Comparison of ENCODE assay signal across 9 cellular contexts in genomic region chr16:74309789-74310781, GRCh38. TPM values are rescaled to one million over a fixed set of nuclear protein-coding genes. Genes with fewer than 3 reads are reported as not detected.
DNase-seq lines count a peak whose midpoint lies in the region; ATAC-seq, FAIRE-seq and TF ChIP-seq lines count a peak whose summit lies in the region.
"Had no signal": no experiment of that assay in that cellular context is flagged by ENCODE, and none has a peak within 500 bp of the region (broad histone marks: within the 10 kb centered on the region; RNA-seq: fewer than 3 reads in every experiment).

No MANE protein-coding gene starts in this region.

- H3K27me3 ChIP-seq in K562 (ENCODE audit: control insufficient read depth in 2 of 2, insufficient read depth in 2 of 2, low read length in 2 of 2) (no peaks in the 10 kb centered on the region), transverse colon (no peaks in the 10 kb centered on the region)

- no peaks in the 10 kb centered on the region for H3K4me1 ChIP-seq in K562 (replicated peaks in 1 of 2; ENCODE audit: control insufficient read depth in 2 of 2, insufficient read depth in 2 of 2, low read length in 2 of 2)
- H3K4me1 ChIP-seq in kidney (ENCODE audit: control insufficient read depth in 1 of 2, insufficient read depth in 1 of 2, low read depth in 1 of 2, low read length in 2 of 2): no peaks in the 10 kb centered on the region
- H3K4me1 ChIP-seq in transverse colon: no peaks in the 10 kb centered on the region

- H3K9me3 ChIP-seq in K562 (replicated peaks; ENCODE audit: control insufficient read depth, insufficient read depth, low read depth, low read length) (no peaks in the 10 kb centered on the region), kidney (ENCODE audit: control insufficient read depth in 1 of 2, low read length in 2 of 2) (no peaks in the 10 kb centered on the region), transverse colon (no peaks in the 10 kb centered on the region)

- DNase-seq in COLO668 (lab: John Stamatoyannopoulos, UW; ENCODE audit: unreplicated experiment) (peak; percentile 16), GM19239 (ENCODE audit: insufficient read length, low spot score) (no peak), NCI-H2227 treated with DMSO at 0.1 percent for 48 hours (lab: John Stamatoyannopoulos, UW) (peak; percentile 27), K562 (ENCODE audit: extremely low read depth in 1 of 4, low spot score in 3 of 4) (peak; percentile 41 to 59 (median 48)), kidney (no peak), transverse colon (no peak)
- no peak for DNase-seq in activated T-cell treated with anti-CD3 and anti-CD28 coated beads, Interleukin-2, amount 50 U/mL, for 1 hour
- DNase-seq in activated CD8-positive, alpha-beta memory T cell treated with anti-CD3 and anti-CD28 coated beads, Interleukin-2, amount 50 U/mL, for 48 hours: no peak

- ATAC-seq in K562: peak; percentile 74
- ATAC-seq: naive thymus-derived CD8-positive, alpha-beta T cell had no signal

- intact Hi-C loops in K562 (cut with micrococcal nuclease) (loop anchor here (5.0 to 10.0 kb wide), 2 partner anchors 125 to 312 kb away; no protein-coding TSS in a partner anchor), kidney (cut with DNase I) (no loop called here), transverse colon (cut with DNase I; ENCODE audit: low total_unique reads) (no loop called here)

- H3K27ac ChIP-seq in K562 (ENCODE audit: extremely low read depth, low read depth, low read length): no peak overlapping the region
- no peak overlapping the region for H3K27ac ChIP-seq in kidney (ENCODE audit: low read depth in 2 of 2, low read length in 2 of 2)
- no peak overlapping the region for H3K27ac ChIP-seq in transverse colon

- no peak for TF ChIP-seq EP300 in K562 (IDR thresholded peaks at IDR 0.05; ENCODE audit: low read length)
- TF ChIP-seq EP300 in transverse colon (IDR thresholded peaks at IDR 0.05; ENCODE audit: low read depth): no peak

- in situ Hi-C loops in K562 (cut with MboI): loop anchor here (10.0 kb wide), 1 partner anchor 325 kb away; no protein-coding TSS in a partner anchor
- in situ Hi-C loops in transverse colon (cut with MboI; ENCODE audit: low pct_ligation_motif_present in 1 of 4, low pct_unique_long_range_greater_than_20kb in 1 of 4, low sequenced_read_pairs in 3 of 4): loop anchor here in 2 of 4 donors (10.0 to 25.0 kb wide), 3 partner anchors 125 to 327 kb away; partner anchors contain the start of gene GLG1 (in 1 of the 2)

- peak; percentile 71 to 87 for TF ChIP-seq RAD21 in K562 (CRISPR knock-in tag; conservative IDR thresholded peaks at IDR 0.05 in 1 of 2, IDR thresholded peaks at IDR 0.05 in 1 of 2)

- H3K36me3 ChIP-seq in K562 (ENCODE audit: control insufficient read depth, insufficient read depth, low read length) (peaks cover 28% of the 10 kb centered on the region), kidney (ENCODE audit: control insufficient read depth in 1 of 2, insufficient read depth in 2 of 2, low read length in 2 of 2) (peaks cover 18 to 26% of the 10 kb centered on the region in 2 donors), transverse colon (peaks cover 0 to 22% (median 9%) of the 10 kb centered on the region in 4 donors)

- H3K4me2 ChIP-seq in K562 (ENCODE audit: insufficient read depth, low read length): no peak overlapping the region

- TF ChIP-seq CTCF in K562 (IDR thresholded peaks at IDR 0.05 in 2 of 3, conservative IDR thresholded peaks at IDR 0.05 in 1 of 3; ENCODE audit: insufficient read depth in 2 of 3, low read depth in 1 of 3, low read length in 3 of 3) (peak; percentile 65 to 87 (median 74)), kidney (IDR thresholded peaks at IDR 0.05; ENCODE audit: borderline replicate concordance, extremely low read depth, insufficient read depth) (peak; percentile 74), transverse colon (IDR thresholded peaks at IDR 0.05) (peak; percentile 61 to 71 (median 65))

- BruUV-seq in K562 (replicated peaks; lab: Mats Ljungman, UMichigan): no TSS peak

- no peaks in the 10 kb centered on the region for H3K9me1 ChIP-seq in K562 (ENCODE audit: control insufficient read depth, insufficient read depth, low read length)

- CTCF ChIA-PET in K562 (lab: Yijun Ruan, JAX; ENCODE audit: low intra/inter-chr PET ratio): interaction anchor here (0.7 to 1.5 kb wide), 5 partner anchors 120 to 553 kb away, joined by 3 to 9 read pairs (median 4); no protein-coding TSS in a partner anchor

- no peak overlapping the region for H2AFZ ChIP-seq in K562 (ENCODE audit: low read depth, low read length)

- H3K9ac ChIP-seq in K562 (ENCODE audit: insufficient read depth in 1 of 2, low read depth in 2 of 2, low read length in 2 of 2) (no peak overlapping the region), kidney (ENCODE audit: low read length in 2 of 2) (no peak overlapping the region)

- WGBS in K562 (ENCODE audit: insufficient coverage, low coverage, missing lambda C conversion rate): 55% methylated on average over 15 of the region's 15 CpGs
- WGBS in transverse colon (ENCODE audit: low coverage in 1 of 2), 2 donors: 65 to 68% methylated on average over 10 to 15 of the region's 15 CpGs

- no peak for TF ChIP-seq POLR2A in K562 (conservative IDR thresholded peaks at IDR 0.05)
- TF ChIP-seq POLR2A in transverse colon (IDR thresholded peaks at IDR 0.05): no peak

- 0 out of 2 replicates have a peak, but pooled peaks cover 6% of the 10 kb centered on the region for H4K20me1 ChIP-seq in K562 (replicated peaks; ENCODE audit: control insufficient read depth, insufficient read depth, low read length)

- H3K79me2 ChIP-seq in K562 (ENCODE audit: control insufficient read depth, insufficient read depth, low read length): no peaks in the 10 kb centered on the region

- FAIRE-seq in GM19239 (lab: Jason Lieb, UNC) (peak; percentile 75), K562 (lab: Jason Lieb, UNC) (peak; percentile 94), kidney (lab: Jason Lieb, UNC) (no peak)

- H3K4me3 ChIP-seq in K562: no peak overlapping the region
- H3K4me3 ChIP-seq in kidney (ENCODE audit: low read length in 2 of 2): no peak overlapping the region
- no peak overlapping the region for H3K4me3 ChIP-seq in transverse colon

- POLR2A ChIA-PET in K562 (lab: Yijun Ruan, JAX): interaction anchor here (0.7 to 2.2 kb wide), 3 partner anchors 9 to 55 kb away, joined by 3 to 8 read pairs (median 3); no protein-coding TSS in a partner anchor

TF ChIP-seq in K562, 482 proteins besides CTCF, POLR2A, EP300 and RAD21 (continues in another document):
- no peak for TF ChIP-seq FOXK1 (CRISPR knock-in tag; IDR thresholded peaks at IDR 0.05; ENCODE audit: borderline replicate concordance)
- TF ChIP-seq STAT5B (CRISPR knock-in tag; IDR thresholded peaks at IDR 0.05): no peak
- no peak for TF ChIP-seq ZBTB7A (IDR thresholded peaks at IDR 0.05; ENCODE audit: borderline replicate concordance, control insufficient read depth, low read depth, low read length)
- TF ChIP-seq PYGO2 (tag; IDR thresholded peaks at IDR 0.05): no peak
- no peak for TF ChIP-seq ERF (CRISPR knock-in tag; IDR thresholded peaks at IDR 0.05)
- TF ChIP-seq CBX5 (IDR thresholded peaks at IDR 0.05; ENCODE audit: borderline replicate concordance, low read depth): no peak
- TF ChIP-seq ZBTB34 (CRISPR knock-in tag; IDR thresholded peaks at IDR 0.05): no peak
- TF ChIP-seq HOXB6 (CRISPR knock-in tag; IDR thresholded peaks at IDR 0.05; ENCODE audit: borderline replicate concordance): no peak
- peak; percentile 56 for TF ChIP-seq DEAF1 (CRISPR knock-in tag; IDR thresholded peaks at IDR 0.05)

RNA-seq across cellular contexts. Expression of gene PSMD7, which starts 13.5 kb away (rescaled TPM):
- 56.8 and 81.4 TPM in 2 replicates for total RNA-seq in K562 (2011; cell fraction: chromatin; rRNA removed; ENCODE audit: low replicate concordance)
- total RNA-seq in K562 (2011; cell fraction: nucleolus; rRNA removed): 55.3 and 57.0 TPM in 2 replicates
- total RNA-seq in K562 (2011; cell fraction: nucleoplasm; rRNA removed): 67.5 and 79.8 TPM in 2 replicates
- total RNA-seq in K562 (2014; rRNA removed) (114 and 115 TPM in 2 replicates), K562 (2014; rRNA removed; fragmentation: Illumina TruSeq; extraction: Trizol) (144 and 152 TPM in 2 replicates), K562 (2015; rRNA removed; fragmentation: Illumina TruSeq; extraction: Trizol) (160 TPM in 2 replicates), K562 (2021) (148 and 156 TPM in 2 replicates), kidney (60.7 TPM), transverse colon (100 to 1,000 TPM in 1 of 4 donors, 10 to 100 TPM in 3; 32.2 to 145 (median 53.6) TPM)
- polyA plus RNA-seq in K562 (2011; rRNA removed) (142 and 199 TPM in 2 replicates), K562 (2014; fragmentation: Illumina TruSeq; extraction: Trizol) (226 and 227 TPM in 2 replicates), K562 (2014; fragmentation: Nextera tagmentation; extraction: Ambion mirVana) (100 to 1,000 TPM; 100 to 142 TPM), K562 (2014; rRNA removed) (162 and 164 TPM in 2 replicates), kidney (ENCODE audit: insufficient read depth, low read depth, low replicate concordance) (69.6 TPM)
- 88.7 and 96.3 TPM in 2 replicates for polyA plus RNA-seq in K562 (2011; cell fraction: cytosol; rRNA removed)
- polyA plus RNA-seq in K562 (2011; cell fraction: nucleus; rRNA removed): 85.1 and 99.5 TPM in 2 replicates
- polyA plus RNA-seq in K562 (2012): 144 and 182 TPM in 2 replicates
- 191 and 239 TPM in 2 replicates for polyA minus RNA-seq in K562 (2011; rRNA and poly(A)+ RNA removed)
- 48.9 and 62.5 TPM in 2 replicates for polyA minus RNA-seq in K562 (2011; cell fraction: cytosol; rRNA and poly(A)+ RNA removed)
- polyA minus RNA-seq in K562 (2011; cell fraction: nucleus; rRNA and poly(A)+ RNA removed): 44.7 and 87.3 TPM in 2 replicates

Comparison
In these comparisons a context has a peak if more than half of its experiments do, and no peak if none do; other contexts are left out.
1. DNase-seq: peak in COLO668 (single experiment), NCI-H2227 treated with DMSO at 0.1 percent for 48 hours (single experiment) and K562 (4 of 4); none in GM19239 (single experiment), kidney (single experiment), transverse colon (single experiment), activated T-cell treated with anti-CD3 and anti-CD28 coated beads, Interleukin-2, amount 50 U/mL, for 1 hour (single experiment) and activated CD8-positive, alpha-beta memory T cell treated with anti-CD3 and anti-CD28 coated beads, Interleukin-2, amount 50 U/mL, for 48 hours (single experiment).
2. Peak in every context shown above with its lines, with median percentiles within 50 percentile points of each other: CTCF ChIP-seq.